Comparison of ENCODE assay signal across 21 cellular contexts in genomic region chr2:111235192-111235591, GRCh38.
A peak's percentile ranks its signal among the peaks of the same experiment; 100 is the strongest.
DNase-seq lines count a peak whose midpoint lies in the region; ATAC-seq and TF ChIP-seq lines count a peak whose summit lies in the region.
"Had no signal": no experiment of that assay in that cellular context is flagged by ENCODE, and none has a peak within 500 bp of the region (broad histone marks: within the 10 kb centered on the region; RNA-seq: fewer than 3 reads in every experiment).

No MANE protein-coding gene starts in this region.

- H3K27me3 ChIP-seq in esophagus (ENCODE audit: control insufficient read depth in 1 of 2, insufficient read depth in 2 of 2, low read length in 2 of 2) (no peaks in the 10 kb centered on the region), trophoblast cell (ENCODE audit: insufficient read depth, low read length) (no peaks in the 10 kb centered on the region), gastroesophageal sphincter (no peaks in the 10 kb centered on the region)
- H3K27me3 ChIP-seq: BLaER1 had no signal

- H3K14ac ChIP-seq in trophoblast cell (ENCODE audit: low read length): no peak overlapping the region

- no peak for TF ChIP-seq EP300 in gastroesophageal sphincter (IDR thresholded peaks at IDR 0.05)

- H3K9me3 ChIP-seq in esophagus (ENCODE audit: control insufficient read depth in 2 of 2, insufficient read depth in 1 of 2, low read depth in 1 of 2, low read length in 1 of 2): no peaks in the 10 kb centered on the region
- no peaks in the 10 kb centered on the region for H3K9me3 ChIP-seq in trophoblast cell (ENCODE audit: insufficient read depth, low read depth, low read length)
- H3K9me3 ChIP-seq in gastroesophageal sphincter: peaks cover 0 to 7% (median 0%) of the 10 kb centered on the region in 3 donors

- H3K4ac ChIP-seq in trophoblast cell (ENCODE audit: low read depth, low read length): no peak overlapping the region

- no peaks in the 10 kb centered on the region for H3K79me2 ChIP-seq in trophoblast cell (ENCODE audit: control insufficient read depth, insufficient read depth, low read length, poor library complexity)

- H3K27ac Mint-ChIP-seq in activated CD4-positive, alpha-beta T cell treated with anti-CD3 and anti-CD28 coated beads, Interleukin-2, amount 10 ng/mL, durations not matched to agents 7 days and 5 days: peak overlapping the region; percentile 42
- H3K27ac Mint-ChIP-seq: CD8-positive, alpha-beta T cell; IgD-negative memory B cell had no signal

- ATAC-seq in GM18868 (IDR thresholded peaks at IDR 0.05; ENCODE audit: unreplicated experiment) (no peak), gastroesophageal sphincter (no peak)
- ATAC-seq: CD8-positive, alpha-beta T cell; GM12878; PC-3 had no signal

- H2AK5ac ChIP-seq in trophoblast cell (ENCODE audit: low read length): no peak overlapping the region

- no peak overlapping the region for H3K4me3 Mint-ChIP-seq in activated CD4-positive, alpha-beta T cell treated with anti-CD3 and anti-CD28 coated beads, Interleukin-2, amount 10 ng/mL, durations not matched to agents 7 days and 5 days
- H3K4me3 Mint-ChIP-seq: CD8-positive, alpha-beta T cell; IgD-negative memory B cell had no signal

- H3K4me2 ChIP-seq in trophoblast cell (ENCODE audit: low read length): no peak overlapping the region
- H3K4me2 ChIP-seq: BLaER1 had no signal

- H2BK5ac ChIP-seq in trophoblast cell (ENCODE audit: low read depth, low read length, poor library complexity): no peak overlapping the region

- no peak for DNase-seq in activated CD4-positive, alpha-beta T cell treated with anti-CD3 and anti-CD28 coated beads, Interleukin-2, amount 10 ng/mL, durations not matched to agents 7 days and 5 days
- DNase-seq in activated CD4-positive, alpha-beta T cell treated with anti-CD3 and anti-CD28 coated beads, Interleukin-2, amount 50 U/mL, for 1 hour: no peak
- DNase-seq in NCI-H69 (lab: John Stamatoyannopoulos, UW) (peak; percentile 1), trophoblast cell (peak in 1 of 2 donors; percentile 21), NCI-H187 treated with DMSO at 0.1 percent for 48 hours (lab: John Stamatoyannopoulos, UW) (no peak)
- DNase-seq: CD8-positive, alpha-beta T cell; DND-41; GM23248; HCEC 1CT; NCI-H1436 treated with DMSO at 0.1 percent for 48 hours; NCI-H2081 treated with DMSO at 0.1 percent for 48 hours; NCI-H226; NCI-H524 treated with DMSO at 0.1 percent for 48 hours; PC-3 had no signal

- H3K36me3 ChIP-seq in esophagus (ENCODE audit: control insufficient read depth in 2 of 2, insufficient read depth in 2 of 2, low read length in 1 of 2) (no peaks in the 10 kb centered on the region), trophoblast cell (ENCODE audit: control insufficient read depth in 1 of 2, insufficient read depth in 2 of 2, low read length in 2 of 2) (no peaks in the 10 kb centered on the region), gastroesophageal sphincter (no peaks in the 10 kb centered on the region)
- H3K36me3 ChIP-seq: BLaER1 had no signal

- POLR2A ChIA-PET in activated CD4-positive, alpha-beta T cell treated with anti-CD3 and anti-CD28 coated beads, Interleukin-2, amount 10 ng/mL, durations not matched to agents 7 days and 5 days (lab: Charles Lee): no interaction called here

- H3K79me1 ChIP-seq in trophoblast cell (ENCODE audit: low read length): no peaks in the 10 kb centered on the region

- H2BK12ac ChIP-seq in trophoblast cell (ENCODE audit: low read length): no peak overlapping the region

- H4K91ac ChIP-seq in trophoblast cell (ENCODE audit: low read depth, low read length): peak overlapping the region; percentile 27

- H3K36me3 Mint-ChIP-seq in activated CD4-positive, alpha-beta T cell treated with anti-CD3 and anti-CD28 coated beads, Interleukin-2, amount 10 ng/mL, durations not matched to agents 7 days and 5 days (ENCODE audit: low read depth): peaks cover 25% of the 10 kb centered on the region
- H3K36me3 Mint-ChIP-seq: CD8-positive, alpha-beta T cell had no signal

- peaks cover 13% of the 10 kb centered on the region for H3K4me1 Mint-ChIP-seq in activated CD4-positive, alpha-beta T cell treated with anti-CD3 and anti-CD28 coated beads, Interleukin-2, amount 10 ng/mL, durations not matched to agents 7 days and 5 days

- H3K27me3 Mint-ChIP-seq in activated CD4-positive, alpha-beta T cell treated with anti-CD3 and anti-CD28 coated beads, Interleukin-2, amount 10 ng/mL, durations not matched to agents 7 days and 5 days: no peaks in the 10 kb centered on the region
- H3K27me3 Mint-ChIP-seq: IgD-negative memory B cell had no signal

- TF ChIP-seq CTCF in gastroesophageal sphincter (IDR thresholded peaks at IDR 0.05): no peak

- no peak overlapping the region for H2AFZ ChIP-seq in trophoblast cell (ENCODE audit: insufficient read depth, low read length, poor library complexity)
- H2AFZ ChIP-seq: GM23248 had no signal

- TF ChIP-seq POLR2A in gastroesophageal sphincter (IDR thresholded peaks at IDR 0.05): no peak

- no peak overlapping the region for H4K12ac ChIP-seq in trophoblast cell (ENCODE audit: low read depth, low read length)

- H3K18ac ChIP-seq in trophoblast cell (ENCODE audit: low read length): no peak overlapping the region

- H3K27ac ChIP-seq in esophagus (ENCODE audit: low read depth in 2 of 2, low read length in 1 of 2): peak overlapping the region; percentile 87
- H3K27ac ChIP-seq in trophoblast cell (ENCODE audit: low read depth, low read length): no peak overlapping the region
- H3K27ac ChIP-seq in gastroesophageal sphincter: no peak overlapping the region
- H3K27ac ChIP-seq: BLaER1, GM23248, HL-60 had no signal

- no peak overlapping the region for H2BK120ac ChIP-seq in trophoblast cell (ENCODE audit: insufficient read depth, low read length, poor library complexity)

- H3K4me1 ChIP-seq in esophagus (ENCODE audit: control insufficient read depth in 2 of 2, insufficient read depth in 2 of 2, low read length in 1 of 2) (peaks cover 5 to 11% of the 10 kb centered on the region in 2 donors), trophoblast cell (ENCODE audit: control insufficient read depth in 1 of 2, insufficient read depth in 2 of 2, low read length in 2 of 2) (peaks cover 0 to 4% of the 10 kb centered on the region in 2 experiments), gastroesophageal sphincter (no peaks in the 10 kb centered on the region)
- H3K4me1 ChIP-seq: BLaER1 had no signal

- H3K4me3 ChIP-seq in esophagus (ENCODE audit: low read depth in 1 of 2, low read length in 2 of 2) (no peak overlapping the region), trophoblast cell (ENCODE audit: low read depth, low read length) (no peak overlapping the region), gastroesophageal sphincter (no peak overlapping the region)
- H3K4me3 ChIP-seq: BLaER1, GM12878, GM23248 had no signal

- 51 to 77% methylated on average over 8 of the region's 8 CpGs for WGBS in esophagus, 2 donors
- WGBS in trophoblast cell (ENCODE audit: extremely low coverage, insufficient coverage, insufficient read length): no CpG with 5 or more reads among the region's 8 CpGs
- WGBS in gastroesophageal sphincter (ENCODE audit: low coverage in 1 of 2), 2 donors: 100% methylated on average over 1 of the region's 8 CpGs; no CpG with 5 or more reads in 1 of the 2 donors

- H3K9me3 Mint-ChIP-seq in activated CD4-positive, alpha-beta T cell treated with anti-CD3 and anti-CD28 coated beads, Interleukin-2, amount 10 ng/mL, durations not matched to agents 7 days and 5 days: peaks cover 4% of the 10 kb centered on the region
- H3K9me3 Mint-ChIP-seq: CD8-positive, alpha-beta T cell had no signal

- no peak overlapping the region for H4K8ac ChIP-seq in trophoblast cell (ENCODE audit: low read depth, low read length)

- CTCF ChIA-PET in activated CD4-positive, alpha-beta T cell treated with anti-CD3 and anti-CD28 coated beads, Interleukin-2, amount 10 ng/mL, durations not matched to agents 7 days and 5 days (lab: Charles Lee): no interaction called here

- H3K9ac ChIP-seq in trophoblast cell (ENCODE audit: low read length): no peak overlapping the region
- H3K9ac ChIP-seq: BLaER1, GM23248 had no signal

- no peak overlapping the region for H3K23ac ChIP-seq in trophoblast cell (ENCODE audit: low read length)

Comparison
In these comparisons a context has a peak if more than half of its experiments do, and no peak if none do; other contexts are left out.
1. H3K27ac ChIP-seq: peak in esophagus (2 of 2); none in trophoblast cell (single experiment) and gastroesophageal sphincter (0 of 4).